8 cellular contexts compared by ENCODE assay signal in the genomic region with DNA sequence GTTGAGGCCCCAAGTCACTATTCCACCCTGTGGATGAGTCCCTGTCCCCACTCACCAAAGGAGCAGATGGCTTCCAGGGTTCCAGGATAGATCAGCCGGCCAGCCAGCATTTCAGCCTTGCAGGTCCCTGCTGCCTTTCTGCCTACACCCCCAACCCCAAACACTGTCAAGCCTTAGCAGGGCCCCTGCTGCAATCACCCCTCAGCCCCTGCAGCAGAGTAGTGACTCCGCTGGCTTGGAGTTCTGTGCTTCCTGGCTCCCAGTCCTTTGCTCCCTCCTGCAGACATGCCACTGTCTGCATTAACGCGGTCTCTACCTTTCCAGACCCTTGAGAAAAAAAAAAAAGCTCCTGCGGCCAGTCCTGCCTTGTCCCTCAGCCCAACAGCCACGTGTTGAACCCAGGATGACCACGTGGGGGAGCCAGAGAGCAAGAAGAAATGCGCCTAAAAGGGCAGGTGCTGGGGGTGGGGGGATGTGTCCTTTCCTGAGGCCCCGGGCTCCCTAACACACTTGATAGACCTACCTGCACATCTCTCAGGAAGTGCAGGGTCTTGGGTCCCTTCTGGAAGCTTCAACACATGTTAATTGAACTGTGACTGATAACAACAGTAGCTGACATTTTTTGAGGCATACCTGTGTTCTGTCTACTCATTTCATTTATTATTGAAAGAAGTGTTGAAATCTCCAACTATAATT. TPM values are rescaled to one million over a fixed set of nuclear protein-coding genes. Genes with fewer than 3 reads are reported as not detected.
A peak's percentile ranks its signal among the peaks of the same experiment; 100 is the strongest.
DNase-seq lines count a peak whose midpoint lies in the region; ATAC-seq, FAIRE-seq and TF ChIP-seq lines count a peak whose summit lies in the region.

No MANE protein-coding gene starts in this region.

- intact Hi-C loops in spleen (cut with DNase I; ENCODE audit: low total_unique reads): no loop called here

- H3K4me3 ChIP-seq in spleen: no peak overlapping the region

- ATAC-seq in GM21528 (IDR thresholded peaks at IDR 0.05; ENCODE audit: low FRiP score, unreplicated experiment): no peak

- 11 to 20% (median 15%) methylated on average over 9 of the region's 9 CpGs for WGBS in spleen, 5 donors

- peak; percentile 57 for DNase-seq in GM12891 (ENCODE audit: insufficient read length, low spot score)
- DNase-seq in NCI-H1092 (lab: John Stamatoyannopoulos, UW): peak; percentile 81
- DNase-seq in T-helper 2 cell treated with Interferon-gamma antibody and Interleukin-4, amounts not matched to agents 5 μg/mL and 100 μg/mL, for 36 hours (ENCODE audit: low spot score): peak; percentile 66
- peak in 43 of 58 donors; percentile 5 to 71 (median 35) for DNase-seq in anterior cingulate cortex (lab: John Stamatoyannopoulos, UW)
- peak; percentile 79 for DNase-seq in hepatic stellate cell (ENCODE audit: low spot score)
- DNase-seq in spleen: peak; percentile 93

- H3K27me3 ChIP-seq in spleen (replicated peaks in 1 of 7): no peaks in the 10 kb centered on the region

- no peak overlapping the region for H3K27ac ChIP-seq in 22Rv1
- no peak overlapping the region for H3K27ac ChIP-seq in spleen

- peak; percentile 99 for TF ChIP-seq CTCF in 22Rv1 (IDR thresholded peaks at IDR 0.05)
- TF ChIP-seq CTCF in spleen (IDR thresholded peaks at IDR 0.05 in 8 of 11, conservative IDR thresholded peaks at IDR 0.05 in 3 of 11): peak; percentile 81 to 94 (median 90)

- peak overlapping the region; percentile 13 for H3K27ac Mint-ChIP-seq in T-helper 2 cell treated with Interferon-gamma antibody and Interleukin-4, amounts not matched to agents 5 μg/mL and 100 μg/mL, for 36 hours

- H3K9me3 ChIP-seq in spleen: no peaks in the 10 kb centered on the region

- no peaks in the 10 kb centered on the region for H3K9me3 Mint-ChIP-seq in T-helper 2 cell treated with Interferon-gamma antibody and Interleukin-4, amounts not matched to agents 5 μg/mL and 100 μg/mL, for 36 hours

- no peaks in the 10 kb centered on the region for H3K27me3 Mint-ChIP-seq in T-helper 2 cell treated with Interferon-gamma antibody and Interleukin-4, amounts not matched to agents 5 μg/mL and 100 μg/mL, for 36 hours (ENCODE audit: low read depth)

- peak; percentile 85 for FAIRE-seq in GM12891 (lab: Jason Lieb, UNC)

- H3K4me1 Mint-ChIP-seq in T-helper 2 cell treated with Interferon-gamma antibody and Interleukin-4, amounts not matched to agents 5 μg/mL and 100 μg/mL, for 36 hours (ENCODE audit: low read depth): peaks cover 14% of the 10 kb centered on the region

- no peaks in the 10 kb centered on the region for H3K36me3 ChIP-seq in spleen

- H3K4me1 ChIP-seq in spleen: peaks cover 5 to 39% (median 17%) of the 10 kb centered on the region in 6 donors

- no peaks in the 10 kb centered on the region for H3K36me3 Mint-ChIP-seq in T-helper 2 cell treated with Interferon-gamma antibody and Interleukin-4, amounts not matched to agents 5 μg/mL and 100 μg/mL, for 36 hours (ENCODE audit: low read depth)

- no peak overlapping the region for H3K4me3 Mint-ChIP-seq in T-helper 2 cell treated with Interferon-gamma antibody and Interleukin-4, amounts not matched to agents 5 μg/mL and 100 μg/mL, for 36 hours

- no peak for TF ChIP-seq POLR2A in GM12891 (IDR thresholded peaks at IDR 0.05; ENCODE audit: low read depth, low read length)
- no peak for TF ChIP-seq POLR2A in spleen (IDR thresholded peaks at IDR 0.05)

TF ChIP-seq in GM12891, 5 proteins besides CTCF, POLR2A, EP300 and RAD21:
- TF ChIP-seq POLR2AphosphoS5 (IDR thresholded peaks at IDR 0.05; ENCODE audit: low read depth, low read length): no peak
- TF ChIP-seq TAF1 (IDR thresholded peaks at IDR 0.05; ENCODE audit: low read depth, low read length): no peak
- no peak for TF ChIP-seq SPI1 (IDR thresholded peaks at IDR 0.05; ENCODE audit: low read depth, low read length)
- TF ChIP-seq PAX5 (IDR thresholded peaks at IDR 0.05; ENCODE audit: insufficient read depth, low read length, severe bottlenecking): no peak
- 0 out of 2 replicates have a peak, but pooled peaks have one; percentile 21 for TF ChIP-seq POU2F2 (IDR thresholded peaks at IDR 0.05; ENCODE audit: low read depth, low read length)

RNA-seq across cellular contexts. Expression of gene RASSF5, which starts 37.4 kb away (rescaled TPM):
- polyA plus RNA-seq in GM12891 (2012; ENCODE audit: low read depth, missing spikeins): 51.8 TPM
- 100 to 1,000 TPM; 121 to 168 (median 131) TPM for total RNA-seq in spleen
- polyA plus RNA-seq in spleen: 10 to 100 TPM; 32.2 to 39.5 (median 35.8) TPM

Comparison
In these comparisons a context has a peak if more than half of its experiments do, and no peak if none do; other contexts are left out.
1. DNase-seq: peak in every context shown above with its lines; median percentile 93 in spleen; 81 in NCI-H1092; 79 in hepatic stellate cell; 66 in T-helper 2 cell treated with Interferon-gamma antibody and Interleukin-4, amounts not matched to agents 5 μg/mL and 100 μg/mL, for 36 hours; 57 in GM12891; 35 in anterior cingulate cortex.